1 cellular context compared by ENCODE assay signal in the genomic region with DNA sequence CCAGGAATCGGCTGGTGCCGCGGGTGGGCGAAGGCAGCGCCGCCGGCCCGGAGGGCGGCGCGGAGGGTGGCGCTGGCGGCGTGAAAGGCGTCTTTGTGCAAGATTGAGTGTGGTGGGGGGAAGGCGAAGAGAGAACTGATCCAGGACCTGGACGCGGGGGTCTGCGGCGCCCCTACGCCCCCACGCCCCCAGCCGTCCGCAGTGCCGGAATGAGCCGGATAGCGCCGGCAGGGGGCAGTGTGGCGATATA.
TF ChIP-seq lines count a peak whose summit lies in the region.

No MANE protein-coding gene starts in this region.

TF ChIP-seq in HCT116, 20 proteins besides CTCF, POLR2A, EP300 and RAD21:
- TF ChIP-seq, protein P1, sequence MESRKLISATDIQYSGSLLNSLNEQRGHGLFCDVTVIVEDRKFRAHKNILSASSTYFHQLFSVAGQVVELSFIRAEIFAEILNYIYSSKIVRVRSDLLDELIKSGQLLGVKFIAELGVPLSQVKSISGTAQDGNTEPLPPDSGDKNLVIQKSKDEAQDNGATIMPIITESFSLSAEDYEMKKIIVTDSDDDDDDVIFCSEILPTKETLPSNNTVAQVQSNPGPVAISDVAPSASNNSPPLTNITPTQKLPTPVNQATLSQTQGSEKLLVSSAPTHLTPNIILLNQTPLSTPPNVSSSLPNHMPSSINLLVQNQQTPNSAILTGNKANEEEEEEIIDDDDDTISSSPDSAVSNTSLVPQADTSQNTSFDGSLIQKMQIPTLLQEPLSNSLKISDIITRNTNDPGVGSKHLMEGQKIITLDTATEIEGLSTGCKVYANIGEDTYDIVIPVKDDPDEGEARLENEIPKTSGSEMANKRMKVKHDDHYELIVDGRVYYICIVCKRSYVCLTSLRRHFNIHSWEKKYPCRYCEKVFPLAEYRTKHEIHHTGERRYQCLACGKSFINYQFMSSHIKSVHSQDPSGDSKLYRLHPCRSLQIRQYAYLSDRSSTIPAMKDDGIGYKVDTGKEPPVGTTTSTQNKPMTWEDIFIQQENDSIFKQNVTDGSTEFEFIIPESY (IDR thresholded peaks at IDR 0.05; ENCODE audit: extremely low read depth, insufficient replicate concordance, low read length), result peak; percentile 49
- no peak for TF ChIP-seq SP1 (IDR thresholded peaks at IDR 0.05; ENCODE audit: low read depth)
